In the genomic region with DNA sequence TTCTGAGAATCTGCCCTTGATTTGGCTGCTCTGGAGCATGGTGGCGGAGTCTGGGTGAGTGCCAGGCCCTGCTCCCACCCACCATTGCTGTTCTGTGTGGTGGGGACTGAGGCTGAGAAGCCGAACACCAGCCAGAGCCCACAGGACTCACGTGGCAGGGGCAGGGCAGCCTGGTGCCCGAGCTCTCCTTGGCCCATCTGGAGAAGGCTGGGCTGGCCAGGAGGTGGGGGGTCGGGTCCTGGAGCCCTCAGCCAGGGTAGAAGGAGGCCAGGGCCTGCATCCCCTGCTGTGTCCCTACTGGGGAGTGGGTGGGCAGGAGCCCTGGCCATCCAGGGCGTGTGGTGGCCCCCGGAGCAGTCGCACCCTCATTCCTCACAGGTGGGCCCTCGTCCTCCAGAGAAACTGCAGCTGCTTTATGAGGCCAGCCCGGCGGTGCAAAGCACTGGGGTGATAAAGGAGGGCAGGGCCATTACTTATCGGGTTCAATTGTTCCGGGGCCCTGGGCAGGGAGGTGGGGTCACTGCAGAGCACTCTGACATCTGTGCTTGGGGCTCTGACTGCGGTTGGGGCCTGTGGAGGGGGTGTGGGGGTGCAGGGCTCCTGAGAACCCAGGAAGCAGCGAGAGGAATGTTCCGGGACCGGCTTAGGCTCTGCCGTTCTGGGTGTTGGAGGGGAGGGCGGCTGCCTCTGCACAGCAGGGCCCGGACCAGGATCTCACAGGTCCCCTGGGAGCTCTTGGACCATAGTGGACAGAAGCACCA, we compare ENCODE assay signal across 11 cellular contexts.
"Had no signal": no experiment of that assay in that cellular context is flagged by ENCODE, and none has a peak within 500 bp of the region (broad histone marks: within the 10 kb centered on the region; RNA-seq: fewer than 3 reads in every experiment).

No MANE protein-coding gene starts in this region.

- DNase-seq: activated B cell treated with CpG ODN at 0.5 μM for 24 hours; activated CD4-positive, alpha-beta T cell treated with anti-CD3 and anti-CD28 coated beads, Interleukin-2, amount 10 ng/mL, durations not matched to agents 7 days and 5 days; activated gamma-delta T cell treated with Interleukin-2 at 50 U/mL for 16 hours; amniotic stem cell; erythroblast; hypothalamus; SHP77; stimulated activated CD4-positive, alpha-beta T cell treated with anti-CD3 and anti-CD28 coated beads, Interleukin-1b, Interleukin-23, amount 100 ng/mL, for 48 hours; stimulated activated naive B cell treated with anti-CD40 and anti-IgM and Interleukin-4, amounts not matched to agents 10 μg/mL and 1 μg/mL and 100 μg/mL, for 72 hours had no signal

- ATAC-seq: left colon; stimulated activated naive B cell treated with anti-CD40 and anti-IgM and Interleukin-4, amounts not matched to agents 10 μg/mL and 1 μg/mL and 100 μg/mL, for 72 hours; T-helper 17 cell had no signal
